ENCODE assay signal across 14 cellular contexts in genomic region chr14:68771631-68772030, GRCh38. TPM values are rescaled to one million over a fixed set of nuclear protein-coding genes. Genes with fewer than 3 reads are reported as not detected.
DNase-seq lines count a peak whose midpoint lies in the region; ATAC-seq, FAIRE-seq and TF ChIP-seq lines count a peak whose summit lies in the region.
"Had no signal": no experiment of that assay in that cellular context is flagged by ENCODE, and none has a peak within 500 bp of the region (broad histone marks: within the 10 kb centered on the region; RNA-seq: fewer than 3 reads in every experiment).

No MANE protein-coding gene starts in this region.

- H3K9me3 ChIP-seq in kidney (ENCODE audit: control insufficient read depth in 1 of 2, low read length in 2 of 2) (no peaks in the 10 kb centered on the region), stomach (peaks cover 0 to 7% (median 0%) of the 10 kb centered on the region in 4 donors)
- H3K9me3 ChIP-seq: suprapubic skin had no signal

- POLR2A ChIA-PET in activated CD4-positive, alpha-beta T cell treated with anti-CD3 and anti-CD28 coated beads for 36 hours (lab: Charles Lee), result interaction anchor here (0.9 kb wide), 1 partner anchor 9 kb away, joined by 3 read pairs; no protein-coding TSS in a partner anchor

- H3K4me1 Mint-ChIP-seq in activated CD4-positive, alpha-beta T cell treated with anti-CD3 and anti-CD28 coated beads for 36 hours, result peaks cover 57% of the 10 kb centered on the region

- CTCF ChIA-PET in activated CD4-positive, alpha-beta T cell treated with anti-CD3 and anti-CD28 coated beads for 36 hours (lab: Charles Lee), result interaction anchor here (0.7 to 6.2 kb wide), 7 partner anchors 9 to 475 kb away, joined by 3 to 38 read pairs (median 4); no protein-coding TSS in a partner anchor

- H3K4me3 Mint-ChIP-seq in activated CD4-positive, alpha-beta T cell treated with anti-CD3 and anti-CD28 coated beads for 36 hours, result no peak overlapping the region
- H3K4me3 Mint-ChIP-seq: activated B cell treated with CpG ODN at 0.5 μM for 24 hours, brain had no signal

- H3K4me1 ChIP-seq in kidney (ENCODE audit: control insufficient read depth in 1 of 2, insufficient read depth in 1 of 2, low read depth in 1 of 2, low read length in 2 of 2) (no peaks in the 10 kb centered on the region), stomach (peaks cover 0 to 18% (median 7%) of the 10 kb centered on the region in 4 donors)
- H3K4me1 ChIP-seq: A549 had no signal

- no peak overlapping the region for H3K9ac ChIP-seq in kidney (ENCODE audit: low read length in 2 of 2)

- WGBS in stomach, 5 donors, result 62 to 84% (median 71%) methylated on average over 10 of the region's 10 CpGs

- TF ChIP-seq POLR2A in stomach (IDR thresholded peaks at IDR 0.05), result no peak

- H3K9me3 Mint-ChIP-seq in activated CD4-positive, alpha-beta T cell treated with anti-CD3 and anti-CD28 coated beads for 36 hours (ENCODE audit: low read depth), result peaks cover 12% of the 10 kb centered on the region

- H3K27me3 Mint-ChIP-seq in activated CD4-positive, alpha-beta T cell treated with anti-CD3 and anti-CD28 coated beads for 36 hours, result no peaks in the 10 kb centered on the region
- H3K27me3 Mint-ChIP-seq: activated B cell treated with CpG ODN at 0.5 μM for 24 hours had no signal

- H3K36me3 ChIP-seq in kidney (ENCODE audit: control insufficient read depth in 1 of 2, insufficient read depth in 2 of 2, low read length in 2 of 2) (no peaks in the 10 kb centered on the region), stomach (no peaks in the 10 kb centered on the region)
- H3K36me3 ChIP-seq: suprapubic skin had no signal

- no peaks in the 10 kb centered on the region for H3K27me3 ChIP-seq in stomach
- H3K27me3 ChIP-seq: suprapubic skin had no signal

- H3K36me3 Mint-ChIP-seq in activated CD4-positive, alpha-beta T cell treated with anti-CD3 and anti-CD28 coated beads for 36 hours (ENCODE audit: low read depth), result peaks cover 2% of the 10 kb centered on the region
- H3K36me3 Mint-ChIP-seq: brain had no signal

- H3K4me3 ChIP-seq in kidney (ENCODE audit: low read length in 2 of 2), result no peak overlapping the region
- no peak overlapping the region for H3K4me3 ChIP-seq in stomach
- H3K4me3 ChIP-seq: A549, suprapubic skin had no signal

- peak overlapping the region; percentile 84 for H3K27ac Mint-ChIP-seq in activated CD4-positive, alpha-beta T cell treated with anti-CD3 and anti-CD28 coated beads for 36 hours
- H3K27ac Mint-ChIP-seq: activated B cell treated with CpG ODN at 0.5 μM for 24 hours had no signal

- intact Hi-C loops in activated CD4-positive, alpha-beta T cell treated with anti-CD3 and anti-CD28 coated beads for 36 hours (cut with DNase I, micrococcal nuclease), result no loop called here
- intact Hi-C loops in kidney (cut with DNase I) (no loop called here), stomach (cut with DNase I; ENCODE audit: low total_unique reads) (no loop called here)

- H3K27ac ChIP-seq in angular gyrus (ENCODE audit: low read depth, low read length), result peak overlapping the region; percentile 22
- peak overlapping the region in 1 of 2 donors; percentile 52 for H3K27ac ChIP-seq in kidney (ENCODE audit: low read depth in 2 of 2, low read length in 2 of 2)
- H3K27ac ChIP-seq in stomach, result peak overlapping the region in 4 of 5 donors; percentile 29 to 60 (median 44)
- H3K27ac ChIP-seq: suprapubic skin had no signal

- FAIRE-seq in kidney (lab: Jason Lieb, UNC), result no peak
- FAIRE-seq: A549 had no signal

- DNase-seq in activated CD4-positive, alpha-beta T cell treated with anti-CD3 and anti-CD28 coated beads for 36 hours, result peak; percentile 44
- DNase-seq in activated CD4-positive, alpha-beta T cell treated with anti-CD3 and anti-CD28 coated beads, Interleukin-2, amount 50 U/mL, for 1 hour, result no peak
- DNase-seq in kidney (peak; percentile 66), stomach (no peak), kidney tubule cell (ENCODE audit: low spot score) (no peak), NCI-H774 (lab: John Stamatoyannopoulos, UW) (no peak)
- DNase-seq in stimulated activated CD4-positive, alpha-beta T cell treated with anti-CD3 and anti-CD28 coated beads, Interleukin-2, amount 100 ng/mL, for 48 hours, result no peak
- DNase-seq: activated B cell treated with CpG ODN at 0.5 μM for 24 hours, NCI-H146 had no signal

- peak; percentile 46 for ATAC-seq in activated CD4-positive, alpha-beta T cell treated with anti-CD3 and anti-CD28 coated beads for 36 hours
- ATAC-seq: A549, Panc1 had no signal

- TF ChIP-seq EP300 in stomach (IDR thresholded peaks at IDR 0.05), result no peak

- TF ChIP-seq CTCF in kidney (IDR thresholded peaks at IDR 0.05; ENCODE audit: borderline replicate concordance, extremely low read depth, insufficient read depth), result no peak
- no peak for TF ChIP-seq CTCF in stomach (IDR thresholded peaks at IDR 0.05)

RNA-seq across cellular contexts. Expression of gene ZFP36L1, which starts 21.2 kb away (rescaled TPM):
- 10 to 100 TPM; 72.1 to 96.9 TPM for total RNA-seq in activated CD4-positive, alpha-beta T cell treated with anti-CD3 and anti-CD28 coated beads for 36 hours
- 289 TPM for total RNA-seq in kidney
- 73.3 TPM for polyA plus RNA-seq in kidney (ENCODE audit: insufficient read depth, low read depth, low replicate concordance)
- 100 to 1,000 TPM in 4 of 5 donors, 10 to 100 TPM in 1; 44.4 to 655 (median 255) TPM for total RNA-seq in stomach
- polyA plus RNA-seq in stomach, result 10 to 100 TPM; 64.0 to 80.1 (median 70.4) TPM

Comparison
In these comparisons a context has a peak if more than half of its experiments do, and no peak if none do; other contexts are left out.
1. DNase-seq: peak in activated CD4-positive, alpha-beta T cell treated with anti-CD3 and anti-CD28 coated beads for 36 hours (single experiment) and kidney (single experiment); none in activated CD4-positive, alpha-beta T cell treated with anti-CD3 and anti-CD28 coated beads, Interleukin-2, amount 50 U/mL, for 1 hour (single experiment), stomach (single experiment), kidney tubule cell (single experiment), NCI-H774 (single experiment) and stimulated activated CD4-positive, alpha-beta T cell treated with anti-CD3 and anti-CD28 coated beads, Interleukin-2, amount 100 ng/mL, for 48 hours (0 of 2).